Comparison of ENCODE assay signal across 1 cellular context in the genomic region with DNA sequence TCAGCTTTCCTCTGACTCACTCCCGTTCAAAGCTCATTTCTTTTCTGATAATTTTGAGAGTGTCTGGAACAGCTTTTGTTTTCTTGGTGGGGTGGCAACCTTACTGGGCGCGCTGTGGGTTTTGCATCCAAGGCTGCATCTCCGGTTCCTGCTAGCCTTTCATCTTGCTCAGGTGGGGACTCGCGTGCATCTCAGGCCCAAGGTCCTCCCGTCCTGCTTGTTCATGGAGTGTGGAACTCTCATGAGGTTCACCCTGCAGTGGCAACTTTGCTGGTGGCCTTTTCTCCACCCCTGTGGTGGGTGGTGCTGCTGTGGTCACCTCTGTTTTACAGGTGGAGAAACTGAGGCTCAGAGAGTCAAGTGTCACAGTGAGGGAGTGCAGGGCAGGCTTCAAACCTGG.
TF ChIP-seq lines count a peak whose summit lies in the region.

No MANE protein-coding gene starts in this region.

TF ChIP-seq in IMR-90, 13 proteins besides CTCF, POLR2A, EP300 and RAD21:
- TF ChIP-seq CHD1 (IDR thresholded peaks at IDR 0.05; ENCODE audit: low read depth, low read length) (no peak), RCOR1 (IDR thresholded peaks at IDR 0.05; ENCODE audit: insufficient replicate concordance, low read length) (no peak), MXI1 (IDR thresholded peaks at IDR 0.05; ENCODE audit: borderline replicate concordance, low read depth, low read length) (no peak), BHLHE40 (IDR thresholded peaks at IDR 0.05; ENCODE audit: low read depth, low read length) (no peak)
